Comparison of ENCODE assay signal across 18 cellular contexts in the genomic region with DNA sequence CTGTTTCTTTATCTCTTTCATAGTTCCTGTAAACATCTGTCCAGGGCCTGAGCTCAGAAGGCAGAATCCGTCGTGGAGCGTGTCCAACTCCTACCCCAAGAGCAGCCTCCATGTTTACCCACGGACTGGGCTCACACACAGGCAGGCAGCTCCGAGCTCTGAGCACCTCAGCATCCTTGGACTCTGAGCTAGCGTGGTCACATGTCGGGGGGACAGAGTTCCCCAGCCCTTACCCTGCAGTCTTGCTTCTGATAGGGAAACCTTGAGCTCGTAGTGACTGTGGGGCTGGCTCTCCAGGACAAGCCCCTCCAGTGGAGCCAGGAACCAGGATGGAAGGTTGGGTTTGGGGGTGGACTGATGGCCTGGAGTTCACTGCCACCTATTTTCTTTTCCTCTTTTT. TPM values are rescaled to one million over a fixed set of nuclear protein-coding genes. Genes with fewer than 3 reads are reported as not detected.
DNase-seq lines count a peak whose midpoint lies in the region; ATAC-seq, FAIRE-seq and TF ChIP-seq lines count a peak whose summit lies in the region.
"Had no signal": no experiment of that assay in that cellular context is flagged by ENCODE, and none has a peak within 500 bp of the region (broad histone marks: within the 10 kb centered on the region; RNA-seq: fewer than 3 reads in every experiment).

No MANE protein-coding gene starts in this region.

- H3K4me3 ChIP-seq in HepG2 (replicated peaks in 1 of 3; ENCODE audit: insufficient read depth in 1 of 3, low read depth in 2 of 3, low read length in 3 of 3) (peak overlapping the region in 1 of 3 experiments; percentile 42; a peak in 1 of 6 replicates), right lobe of liver (no peak overlapping the region), dorsolateral prefrontal cortex (peak overlapping the region in 15 of 59 donors; percentile 6 to 46 (median 33))
- H3K4me3 ChIP-seq: GM12878 had no signal

- TF ChIP-seq CTCF in HepG2 (CRISPR knock-in tag; IDR thresholded peaks at IDR 0.05) (no peak), right lobe of liver (IDR thresholded peaks at IDR 0.05) (no peak), dorsolateral prefrontal cortex (IDR thresholded peaks at IDR 0.05 in 54 of 56, conservative IDR thresholded peaks at IDR 0.05 in 2 of 56; ENCODE audit: low read depth in 1 of 56, partially characterized antibody in 56 of 56) (no peak), omental fat pad (IDR thresholded peaks at IDR 0.05) (no peak)

- H3K4me2 ChIP-seq in HepG2 (ENCODE audit: low read depth, low read length): peak overlapping the region; percentile 61

- DNase-seq in HepG2 (ENCODE audit: low spot score) (peak; percentile 43), right lobe of liver (no peak), dorsolateral prefrontal cortex (no peak), omental fat pad (ENCODE audit: low spot score) (peak; percentile 14), NCI-H524 (lab: John Stamatoyannopoulos, UW) (no peak), glomerular visceral epithelial cell (ENCODE audit: extremely low spot score) (no peak), NCI-H2196 (lab: John Stamatoyannopoulos, UW; ENCODE audit: unreplicated experiment) (no peak)
- DNase-seq: 8988T; AML-193; C1 segment of cervical spinal cord; CD4-positive, alpha-beta T cell; DMS79; HCEC 1CT; HFFc6 had no signal

- no peak overlapping the region for H3K9ac ChIP-seq in HepG2 (ENCODE audit: insufficient read depth, low read depth, low read length)

- peak; percentile 44 for FAIRE-seq in HepG2 (lab: Jason Lieb, UNC)
- FAIRE-seq: GM12878, GM18507, HTR-8/SVneo had no signal

- no TSS peak for BruUV-seq in HepG2 (replicated peaks; lab: Mats Ljungman, UMichigan)

- 0% methylated on average over 6 of the region's 8 CpGs for WGBS in HepG2 (ENCODE audit: low lambda C conversion rate)
- 100% methylated on average over 2 of the region's 8 CpGs for WGBS in right lobe of liver (ENCODE audit: insufficient coverage, low coverage, low lambda C conversion rate, missing lambda C conversion rate)

- H3K79me2 ChIP-seq in HepG2 (ENCODE audit: insufficient read depth, low read length): no peaks in the 10 kb centered on the region

- CTCF ChIA-PET in HepG2 (lab: Yijun Ruan, JAX; ENCODE audit: low intra/inter-chr PET ratio, low total read pairs): no interaction called here

- TF ChIP-seq POLR2A in HepG2 (IDR thresholded peaks at IDR 0.05; ENCODE audit: insufficient read depth in 1 of 2, low read depth in 2 of 2, low read length in 2 of 2) (no peak), right lobe of liver (IDR thresholded peaks at IDR 0.05) (no peak)

- TF ChIP-seq EP300 in HepG2 (IDR thresholded peaks at IDR 0.05; ENCODE audit: low read depth in 2 of 2, low read length in 2 of 2): peak in 1 of 2 experiments; percentile 37; a peak in 1 of 4 replicates
- TF ChIP-seq EP300 in HepG2 (CRISPR knock-in tag; IDR thresholded peaks at IDR 0.05; ENCODE audit: borderline replicate concordance): no peak

- peak overlapping the region; percentile 18 for H2AFZ ChIP-seq in HepG2 (ENCODE audit: low read length)

- POLR2A ChIA-PET in HepG2 (lab: Yijun Ruan, JAX): no interaction called here

- intact Hi-C loops in HepG2 (cut with micrococcal nuclease; ENCODE audit: unreplicated experiment): no loop called here
- intact Hi-C loops in right lobe of liver (cut with DNase I): no loop called here
- intact Hi-C loops in dorsolateral prefrontal cortex (cut with DNase I): no loop called here

- H3K9me3 ChIP-seq in HepG2 (ENCODE audit: low read length): no peaks in the 10 kb centered on the region
- no peaks in the 10 kb centered on the region for H3K9me3 ChIP-seq in right lobe of liver

- in situ Hi-C loops in HepG2 (cut with HindIII; ENCODE audit: extremely low pct_ligation_motif_present, low pct_unique_long_range_greater_than_20kb): no loop called here

- peak; percentile 84 for ATAC-seq in HepG2
- ATAC-seq in right lobe of liver: no peak
- no peak for ATAC-seq in omental fat pad (ENCODE audit: low FRiP score)
- ATAC-seq in HG03139 (IDR thresholded peaks at IDR 0.05; ENCODE audit: unreplicated experiment): no peak
- ATAC-seq: GM12878 had no signal

- H3K4me1 ChIP-seq in HepG2 (ENCODE audit: insufficient read depth, low read length) (peaks cover 34% of the 10 kb centered on the region), right lobe of liver (no peaks in the 10 kb centered on the region)

- no peaks in the 10 kb centered on the region for H4K20me1 ChIP-seq in HepG2 (ENCODE audit: insufficient read depth, low read length)

- no peak for TF ChIP-seq RAD21 in HepG2 (CRISPR knock-in tag; IDR thresholded peaks at IDR 0.05)

- H3K27ac ChIP-seq in HepG2 (ENCODE audit: extremely low read length, insufficient read depth, low read length) (peak overlapping the region; percentile 22), right lobe of liver (no peak overlapping the region), dorsolateral prefrontal cortex (peak overlapping the region; percentile 59 to 100 (median 95))

- H3K36me3 ChIP-seq in HepG2 (replicated peaks in 1 of 2; ENCODE audit: control insufficient read depth in 1 of 2, insufficient read depth in 2 of 2, low read length in 2 of 2): no peaks in the 10 kb centered on the region
- H3K36me3 ChIP-seq in right lobe of liver: no peaks in the 10 kb centered on the region

- H3K27me3 ChIP-seq in HepG2 (ENCODE audit: control insufficient read depth in 1 of 2, insufficient read depth in 2 of 2, low read length in 2 of 2) (no peaks in the 10 kb centered on the region; a peak in 1 of 5 replicates), right lobe of liver (no peaks in the 10 kb centered on the region), dorsolateral prefrontal cortex (no peaks in the 10 kb centered on the region)

TF ChIP-seq in HepG2, 621 proteins besides CTCF, POLR2A, EP300 and RAD21 (continues in another document):
- TF ChIP-seq SALL1 (CRISPR knock-in tag; IDR thresholded peaks at IDR 0.05) (peak; percentile 86), MEF2D (CRISPR knock-in tag; IDR thresholded peaks at IDR 0.05) (peak; percentile 74; the same call in 1 of the 2 replicates), IRF2 (CRISPR knock-in tag; IDR thresholded peaks at IDR 0.05) (0 out of 2 replicates have a peak, but pooled peaks have one; percentile 52), E2F1 (CRISPR knock-in tag; IDR thresholded peaks at IDR 0.05) (no peak), ZSCAN12 (CRISPR knock-in tag; IDR thresholded peaks at IDR 0.05) (no peak), MXI1 (IDR thresholded peaks at IDR 0.05; ENCODE audit: borderline replicate concordance, low read depth, low read length) (no peak), MIER3 (CRISPR knock-in tag; IDR thresholded peaks at IDR 0.05; ENCODE audit: borderline replicate concordance) (peak; percentile 32; the same call in 1 of the 2 replicates), SAFB2 (CRISPR knock-in tag; IDR thresholded peaks at IDR 0.05; ENCODE audit: borderline replicate concordance, low read depth) (no peak)

RNA-seq across cellular contexts. Expression of gene ST3GAL5, which starts 15.1 kb away (rescaled TPM):
- total RNA-seq in HepG2 (2016; rRNA removed; fragmentation: Illumina TruSeq; extraction: Trizol): 1.3 TPM in 2 replicates
- 1.4 and 2.7 TPM in 2 replicates for total RNA-seq in HepG2 (2016; cell fraction: cytosol; rRNA removed; fragmentation: Illumina TruSeq; extraction: Trizol; ENCODE audit: low read depth)
- total RNA-seq in HepG2 (2016; cell fraction: insoluble cytoplasmic fraction; rRNA removed; fragmentation: Illumina TruSeq; extraction: Trizol): 1.3 and 1.4 TPM in 2 replicates
- 3.0 and 3.4 TPM in 2 replicates for total RNA-seq in HepG2 (2016; cell fraction: membrane; rRNA removed; fragmentation: Illumina TruSeq; extraction: Trizol)
- 1.9 and 2.0 TPM in 2 replicates for total RNA-seq in HepG2 (2016; cell fraction: nucleus; rRNA removed; fragmentation: Illumina TruSeq; extraction: Trizol)
- 2.0 and 2.1 TPM in 2 replicates for polyA plus RNA-seq in HepG2 (2011; rRNA removed)
- 0.91 and 1.9 TPM in 2 replicates for polyA plus RNA-seq in HepG2 (2011; cell fraction: cytosol; rRNA removed)
- polyA plus RNA-seq in HepG2 (2011; cell fraction: nucleus; rRNA removed): 1.2 and 1.9 TPM in 2 replicates
- polyA plus RNA-seq in HepG2 (2012): 1.2 and 1.4 TPM in 2 replicates
- 2.0 and 2.2 TPM in 2 replicates for polyA plus RNA-seq in HepG2 (2016; cell fraction: cytosol; fragmentation: Illumina TruSeq; extraction: Trizol; ENCODE audit: low read depth)
- polyA plus RNA-seq in HepG2 (2016; cell fraction: insoluble cytoplasmic fraction; fragmentation: Illumina TruSeq; extraction: Trizol; ENCODE audit: low read depth): 1.2 and 1.5 TPM in 2 replicates
- 1.9 and 2.8 TPM in 2 replicates for polyA plus RNA-seq in HepG2 (2016; cell fraction: membrane; fragmentation: Illumina TruSeq; extraction: Trizol; ENCODE audit: low read depth)
- polyA plus RNA-seq in HepG2 (2016; cell fraction: nucleus; fragmentation: Illumina TruSeq; extraction: Trizol; ENCODE audit: insufficient read depth, low read depth): 2.6 and 2.7 TPM in 2 replicates
- 1.2 and 2.0 TPM in 2 replicates for polyA minus RNA-seq in HepG2 (2011; rRNA and poly(A)+ RNA removed; ENCODE audit: low replicate concordance)
- polyA minus RNA-seq in HepG2 (2011; cell fraction: cytosol; rRNA and poly(A)+ RNA removed): 0.97 and 1.6 TPM in 2 replicates
- polyA minus RNA-seq in HepG2 (2011; cell fraction: nucleus; rRNA and poly(A)+ RNA removed): 5.7 and 6.5 TPM in 2 replicates
- total RNA-seq in right lobe of liver: 10 to 100 TPM in 4 of 6 experiments, 1 to 10 TPM in 2; 8.6 to 22.2 (median 10.9) TPM
- 100 to 1,000 TPM in 11 of 120 experiments, 10 to 100 TPM in 109; 56.0 to 109 (median 86.7) TPM for total RNA-seq in dorsolateral prefrontal cortex
- total RNA-seq in omental fat pad: 10 to 100 TPM; 41.7 to 89.5 (median 59.4) TPM

Comparison
In these comparisons a context has a peak if more than half of its experiments do, and no peak if none do; other contexts are left out.
1. DNase-seq: peak in HepG2 (single experiment) and omental fat pad (single experiment); none in right lobe of liver (0 of 3), dorsolateral prefrontal cortex (0 of 10), NCI-H524 (0 of 2), glomerular visceral epithelial cell (single experiment) and NCI-H2196 (single experiment).
2. H3K27ac ChIP-seq: peak in HepG2 (single experiment) and dorsolateral prefrontal cortex (59 of 59); none in right lobe of liver (0 of 3).